8 cellular contexts compared by ENCODE assay signal in the genomic region with DNA sequence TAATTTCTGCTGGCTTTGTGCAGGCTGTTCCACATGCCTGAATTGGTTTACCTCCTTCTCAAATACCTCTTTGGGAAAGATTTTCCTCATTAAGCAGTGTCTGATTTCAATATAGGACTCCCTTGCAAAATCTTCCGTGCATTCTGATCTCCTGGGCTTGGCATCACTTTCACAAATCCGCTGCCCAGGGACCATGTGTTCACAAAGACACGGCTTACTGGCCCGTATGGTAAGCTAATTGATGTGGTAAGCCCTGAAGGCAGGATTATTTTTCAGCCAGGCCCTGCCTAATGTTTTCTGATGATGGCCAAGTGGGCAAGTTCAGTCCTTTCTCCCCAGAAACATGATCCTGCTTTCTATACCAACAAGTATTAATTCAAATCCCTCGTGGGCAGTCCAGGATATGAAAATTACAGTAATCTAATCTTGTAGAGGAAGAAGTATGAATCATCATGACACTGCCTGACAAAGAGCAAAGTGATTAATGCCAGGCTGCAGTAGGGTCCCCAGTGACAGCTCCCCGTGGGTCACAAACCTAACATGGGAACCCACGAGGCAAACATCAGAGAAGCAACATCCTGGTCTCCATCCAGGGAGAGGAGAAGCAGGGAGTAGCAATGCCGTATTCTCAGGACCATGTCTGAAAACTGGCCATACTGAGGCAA. TPM values are rescaled to one million over a fixed set of nuclear protein-coding genes. Genes with fewer than 3 reads are reported as not detected.
DNase-seq lines count a peak whose midpoint lies in the region; TF ChIP-seq lines count a peak whose summit lies in the region.

No MANE protein-coding gene starts in this region.

- in situ Hi-C loops in mammary epithelial cell (cut with MboI; ENCODE audit: low sequenced_read_pairs in 2 of 2), result no loop called here

- H4K20me1 ChIP-seq in mammary epithelial cell (ENCODE audit: insufficient read depth, low read length), result no peaks in the 10 kb centered on the region

- dilution Hi-C loops in mammary epithelial cell (cut with HindIII; ENCODE audit: low sequenced_read_pairs), result no loop called here

- no peak overlapping the region for H3K4me3 ChIP-seq in mammary epithelial cell (replicated peaks in 1 of 3; ENCODE audit: insufficient read depth in 1 of 3, low read depth in 2 of 3, low read length in 3 of 3)

- H3K27ac ChIP-seq in mammary epithelial cell (ENCODE audit: insufficient read depth, low read depth, low read length), result peak overlapping the region; percentile 49

- H3K27me3 Mint-ChIP-seq in nephron progenitor cell (ENCODE audit: low read depth, poor library complexity), result peaks cover 5% of the 10 kb centered on the region

- H3K36me3 ChIP-seq in mammary epithelial cell (ENCODE audit: insufficient read depth, low read length), result no peaks in the 10 kb centered on the region

- peak overlapping the region; percentile 56 for H3K27ac Mint-ChIP-seq in nephron progenitor cell

- peaks cover 56% of the 10 kb centered on the region for H3K79me2 ChIP-seq in mammary epithelial cell (ENCODE audit: insufficient read depth, low read length)

- BruUV-seq in mammary epithelial cell (replicated peaks; lab: Mats Ljungman, UMichigan), result no TSS peak

- intact Hi-C loops in mammary epithelial cell (cut with micrococcal nuclease), result loop anchor here (1.0 kb wide), 1 partner anchor 11 kb away; no protein-coding TSS in a partner anchor

- peak; percentile 61 for DNase-seq in Daoy (ENCODE audit: low read depth)
- peak; percentile 73 for DNase-seq in NCI-H2171 (lab: John Stamatoyannopoulos, UW)
- DNase-seq in mammary epithelial cell, result peak; percentile 87
- DNase-seq in nephron progenitor cell, result no peak
- DNase-seq in hepatic stellate cell (ENCODE audit: low spot score), result no peak
- no peak for DNase-seq in NCI-H128 (lab: John Stamatoyannopoulos, UW; ENCODE audit: unreplicated experiment)
- DNase-seq in SKM-1 (lab: John Stamatoyannopoulos, UW; ENCODE audit: unreplicated experiment), result no peak
- DNase-seq in effector CD4-positive, alpha-beta T cell, result no peak

- CTCF ChIA-PET in mammary epithelial cell (lab: Charles Lee; ENCODE audit: low non-redundant PET), result interaction anchor here (1.1 kb wide), 1 partner anchor 352 kb away, joined by 5 read pairs; no protein-coding TSS in a partner anchor

- H3K4me1 Mint-ChIP-seq in nephron progenitor cell, result peaks cover 77% of the 10 kb centered on the region

- H3K4me2 ChIP-seq in mammary epithelial cell (ENCODE audit: insufficient read depth, low read depth, low read length), result peak overlapping the region; percentile 81

- H3K4me3 Mint-ChIP-seq in nephron progenitor cell, result peak overlapping the region; percentile 37

- no peaks in the 10 kb centered on the region for H3K9me3 ChIP-seq in mammary epithelial cell (replicated peaks; ENCODE audit: insufficient read depth, low read length)

- H2AFZ ChIP-seq in mammary epithelial cell (ENCODE audit: low read depth, low read length), result peak overlapping the region; percentile 43

- H3K9me3 Mint-ChIP-seq in nephron progenitor cell, result peaks cover 9% of the 10 kb centered on the region

- peak overlapping the region; percentile 31 for H3K9ac ChIP-seq in mammary epithelial cell (ENCODE audit: insufficient read depth, low read length)

- H3K4me1 ChIP-seq in mammary epithelial cell (ENCODE audit: insufficient read depth, low read length), result peaks cover 35% of the 10 kb centered on the region

- WGBS in mammary epithelial cell (ENCODE audit: low coverage, missing lambda C conversion rate), result 3% methylated on average over 8 of the region's 8 CpGs

- H3K27me3 ChIP-seq in mammary epithelial cell (ENCODE audit: insufficient read depth, low read length), result no peaks in the 10 kb centered on the region

- H3K36me3 Mint-ChIP-seq in nephron progenitor cell (ENCODE audit: low read depth), result peaks cover 23% of the 10 kb centered on the region

- TF ChIP-seq CTCF in mammary epithelial cell (conservative IDR thresholded peaks at IDR 0.05 in 1 of 2, IDR thresholded peaks at IDR 0.05 in 1 of 2; ENCODE audit: extremely low read depth in 1 of 2, insufficient read depth in 1 of 2, low read depth in 1 of 2, low read length in 2 of 2) (no peak), nephron progenitor cell (IDR thresholded peaks at IDR 0.05) (no peak)

RNA-seq across cellular contexts. Expression of gene SVIL, which starts 11.6 kb away (rescaled TPM):
- 15.3 and 22.9 TPM in 2 replicates for total RNA-seq in Daoy (2014; rRNA removed; shearing (Covaris generic))
- total RNA-seq in mammary epithelial cell, result 100 to 1,000 TPM in 1 of 2 donors, 10 to 100 TPM in 1; 51.3 to 155 TPM
- 23.6 TPM for polyA plus RNA-seq in mammary epithelial cell
- 190 TPM for polyA minus RNA-seq in mammary epithelial cell

Comparison
In these comparisons a context has a peak if more than half of its experiments do, and no peak if none do; other contexts are left out.
1. DNase-seq: peak in Daoy (single experiment), NCI-H2171 (single experiment) and mammary epithelial cell (single experiment); none in nephron progenitor cell (single experiment), hepatic stellate cell (single experiment), NCI-H128 (single experiment), SKM-1 (single experiment) and effector CD4-positive, alpha-beta T cell (single experiment).